Comparison of ENCODE assay signal across 7 cellular contexts in the genomic region with DNA sequence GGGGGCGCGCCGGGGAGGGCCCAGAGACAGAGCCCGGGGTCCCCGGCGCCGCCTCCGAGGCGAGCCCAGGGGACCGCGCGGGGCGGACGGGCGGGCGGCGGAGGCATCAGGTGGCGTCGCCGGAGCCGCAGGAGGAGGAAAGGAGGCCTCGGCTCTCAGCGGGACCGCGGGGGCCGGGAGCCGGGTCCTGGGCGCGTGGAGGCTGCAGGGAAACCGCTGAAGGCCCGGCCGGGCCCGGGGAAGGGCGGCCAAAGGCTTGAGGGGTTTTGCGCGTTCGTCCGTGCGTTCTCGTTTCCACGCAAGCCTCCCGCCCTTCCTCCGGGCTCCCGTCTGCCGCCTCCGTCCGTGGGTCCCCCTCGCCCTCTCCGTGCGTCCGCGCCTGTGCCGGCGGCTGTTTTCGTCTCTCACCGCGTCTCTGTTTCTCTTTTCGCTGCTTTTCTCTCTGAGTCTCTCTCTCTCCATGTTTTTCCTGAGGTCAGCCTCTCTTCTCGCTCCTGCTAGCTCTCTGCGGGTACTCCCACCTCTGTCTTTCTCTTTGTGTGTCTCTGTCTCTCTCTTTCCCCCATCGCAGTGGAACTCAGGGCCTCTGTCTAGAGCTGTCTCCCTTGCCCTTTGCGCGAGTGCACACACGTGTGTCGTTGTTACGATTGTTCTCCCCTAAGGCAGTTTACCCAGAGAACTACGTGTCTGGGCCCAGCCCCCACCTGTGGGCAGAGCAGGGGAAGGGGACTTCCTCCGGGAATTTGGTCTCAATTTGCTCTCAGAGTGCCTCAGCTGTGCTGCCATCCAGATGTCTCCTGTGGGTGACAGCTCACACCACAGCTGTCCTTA. TPM values are rescaled to one million over a fixed set of nuclear protein-coding genes. Genes with fewer than 3 reads are reported as not detected.
DNase-seq lines count a peak whose midpoint lies in the region; ATAC-seq and TF ChIP-seq lines count a peak whose summit lies in the region.

No MANE protein-coding gene starts in this region.

- peaks cover 6% of the 10 kb centered on the region for H3K4me1 ChIP-seq in HUES48 (ENCODE audit: control insufficient read depth, insufficient read depth, low read length)

- TF ChIP-seq CTCF in kidney epithelial cell (IDR thresholded peaks at IDR 0.05; ENCODE audit: insufficient read depth, low read length, poor library complexity, severe bottlenecking), result no peak

- H3K9me3 ChIP-seq in HUES48 (ENCODE audit: control insufficient read depth, insufficient read depth, low read length), result no peaks in the 10 kb centered on the region

- H3K27ac ChIP-seq in HUES48 (ENCODE audit: low read depth, low read length), result no peak overlapping the region

- H3K27me3 ChIP-seq in HUES48 (ENCODE audit: control insufficient read depth, insufficient read depth, low read length) (peaks cover 83% of the 10 kb centered on the region), kidney epithelial cell (ENCODE audit: control insufficient read depth, insufficient read depth, low read length) (peaks cover 66% of the 10 kb centered on the region)

- no peaks in the 10 kb centered on the region for H3K9me3 Mint-ChIP-seq in stimulated activated naive CD8-positive, alpha-beta T cell treated with anti-CD3 and anti-CD28 coated beads, Interleukin-15, amount 100 ng/mL, for 72 hours

- peak overlapping the region; percentile 96 to 98 for H3K4me3 Mint-ChIP-seq in stimulated activated naive CD8-positive, alpha-beta T cell treated with anti-CD3 and anti-CD28 coated beads, Interleukin-15, amount 100 ng/mL, for 72 hours

- H3K27ac Mint-ChIP-seq in stimulated activated naive CD8-positive, alpha-beta T cell treated with anti-CD3 and anti-CD28 coated beads, Interleukin-15, amount 100 ng/mL, for 72 hours, result peak overlapping the region; percentile 98 to 100

- H3K36me3 ChIP-seq in HUES48 (ENCODE audit: control insufficient read depth, insufficient read depth, low read length) (no peaks in the 10 kb centered on the region; the same call in 1 of the 2 replicates), kidney epithelial cell (ENCODE audit: control insufficient read depth, insufficient read depth, low read length) (no peaks in the 10 kb centered on the region)

- peak; percentile 58 to 61 for DNase-seq in activated T-cell treated with anti-CD3 and anti-CD28 coated beads, Interleukin-2, amount 50 U/mL, for 48 hours
- DNase-seq in kidney epithelial cell (ENCODE audit: low read depth) (no peak), nucleus accumbens (lab: John Stamatoyannopoulos, UW) (no peak)
- peak in 1 of 2 donors; percentile 65 for DNase-seq in stimulated activated naive CD8-positive, alpha-beta T cell treated with anti-CD3 and anti-CD28 coated beads, Interleukin-15, amount 100 ng/mL, for 72 hours

- H3K9ac ChIP-seq in HUES48 (ENCODE audit: low read depth, low read length), result 0 out of 2 replicates have a peak overlapping the region, but pooled peaks have one; percentile 29

- peaks cover 74% of the 10 kb centered on the region for H3K4me1 Mint-ChIP-seq in stimulated activated naive CD8-positive, alpha-beta T cell treated with anti-CD3 and anti-CD28 coated beads, Interleukin-15, amount 100 ng/mL, for 72 hours

- H3K4me3 ChIP-seq in HUES48 (ENCODE audit: low read depth, low read length) (peak overlapping the region; percentile 64), kidney epithelial cell (ENCODE audit: low read depth, low read length) (peak overlapping the region; percentile 14)

- ATAC-seq in stimulated activated naive CD8-positive, alpha-beta T cell treated with anti-CD3 and anti-CD28 coated beads, Interleukin-15, amount 100 ng/mL, for 72 hours, result peak; percentile 18
- ATAC-seq in GM21381 (IDR thresholded peaks at IDR 0.05; ENCODE audit: unreplicated experiment) (no peak), GM19035 (IDR thresholded peaks at IDR 0.05; ENCODE audit: unreplicated experiment) (no peak)

- H3K27me3 Mint-ChIP-seq in stimulated activated naive CD8-positive, alpha-beta T cell treated with anti-CD3 and anti-CD28 coated beads, Interleukin-15, amount 100 ng/mL, for 72 hours, result no peaks in the 10 kb centered on the region

RNA-seq across cellular contexts. Expression of a gene that starts 2.1 kb away (rescaled TPM):
- total RNA-seq in kidney epithelial cell, result 0.04 and 0.21 TPM in 2 replicates

Comparison
In these comparisons a context has a peak if more than half of its experiments do, and no peak if none do; other contexts are left out.
1. DNase-seq: peak in activated T-cell treated with anti-CD3 and anti-CD28 coated beads, Interleukin-2, amount 50 U/mL, for 48 hours (2 of 2); none in kidney epithelial cell (single experiment) and nucleus accumbens (0 of 56).